Comparison of ENCODE assay signal across 1 cellular context in the genomic region with DNA sequence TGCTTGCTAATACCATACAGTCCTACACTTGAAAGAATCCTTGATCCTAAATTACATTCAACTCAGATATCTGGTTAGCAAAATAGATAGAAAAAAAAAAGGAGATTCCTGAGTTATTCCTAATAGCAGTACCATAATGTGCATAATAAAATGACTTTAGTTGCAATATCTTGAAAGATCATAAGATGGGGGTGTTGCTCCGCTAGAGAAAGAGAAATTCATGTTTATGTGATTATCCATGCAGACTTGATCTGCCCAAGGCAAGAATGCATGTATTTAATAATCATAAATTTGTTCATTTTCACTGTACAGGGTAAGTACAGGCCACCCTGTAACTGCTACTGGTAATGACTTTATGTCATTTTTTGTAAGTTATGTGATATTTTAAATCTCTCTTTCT.
TF ChIP-seq lines count a peak whose summit lies in the region.

No MANE protein-coding gene starts in this region.

TF ChIP-seq in SK-N-SH, 30 proteins besides CTCF, POLR2A, EP300 and RAD21:
- TF ChIP-seq, protein P1, sequence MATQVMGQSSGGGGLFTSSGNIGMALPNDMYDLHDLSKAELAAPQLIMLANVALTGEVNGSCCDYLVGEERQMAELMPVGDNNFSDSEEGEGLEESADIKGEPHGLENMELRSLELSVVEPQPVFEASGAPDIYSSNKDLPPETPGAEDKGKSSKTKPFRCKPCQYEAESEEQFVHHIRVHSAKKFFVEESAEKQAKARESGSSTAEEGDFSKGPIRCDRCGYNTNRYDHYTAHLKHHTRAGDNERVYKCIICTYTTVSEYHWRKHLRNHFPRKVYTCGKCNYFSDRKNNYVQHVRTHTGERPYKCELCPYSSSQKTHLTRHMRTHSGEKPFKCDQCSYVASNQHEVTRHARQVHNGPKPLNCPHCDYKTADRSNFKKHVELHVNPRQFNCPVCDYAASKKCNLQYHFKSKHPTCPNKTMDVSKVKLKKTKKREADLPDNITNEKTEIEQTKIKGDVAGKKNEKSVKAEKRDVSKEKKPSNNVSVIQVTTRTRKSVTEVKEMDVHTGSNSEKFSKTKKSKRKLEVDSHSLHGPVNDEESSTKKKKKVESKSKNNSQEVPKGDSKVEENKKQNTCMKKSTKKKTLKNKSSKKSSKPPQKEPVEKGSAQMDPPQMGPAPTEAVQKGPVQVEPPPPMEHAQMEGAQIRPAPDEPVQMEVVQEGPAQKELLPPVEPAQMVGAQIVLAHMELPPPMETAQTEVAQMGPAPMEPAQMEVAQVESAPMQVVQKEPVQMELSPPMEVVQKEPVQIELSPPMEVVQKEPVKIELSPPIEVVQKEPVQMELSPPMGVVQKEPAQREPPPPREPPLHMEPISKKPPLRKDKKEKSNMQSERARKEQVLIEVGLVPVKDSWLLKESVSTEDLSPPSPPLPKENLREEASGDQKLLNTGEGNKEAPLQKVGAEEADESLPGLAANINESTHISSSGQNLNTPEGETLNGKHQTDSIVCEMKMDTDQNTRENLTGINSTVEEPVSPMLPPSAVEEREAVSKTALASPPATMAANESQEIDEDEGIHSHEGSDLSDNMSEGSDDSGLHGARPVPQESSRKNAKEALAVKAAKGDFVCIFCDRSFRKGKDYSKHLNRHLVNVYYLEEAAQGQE (IDR thresholded peaks at IDR 0.05; ENCODE audit: low read depth, low read length) = no peak
- no peak for TF ChIP-seq FOSL2 (IDR thresholded peaks at IDR 0.05; ENCODE audit: borderline replicate concordance, low read depth)
- peak; percentile 46; the same call in 1 of the 2 replicates for TF ChIP-seq SMC3 (IDR thresholded peaks at IDR 0.05; ENCODE audit: low read depth, low read length)
- TF ChIP-seq, protein P2, sequence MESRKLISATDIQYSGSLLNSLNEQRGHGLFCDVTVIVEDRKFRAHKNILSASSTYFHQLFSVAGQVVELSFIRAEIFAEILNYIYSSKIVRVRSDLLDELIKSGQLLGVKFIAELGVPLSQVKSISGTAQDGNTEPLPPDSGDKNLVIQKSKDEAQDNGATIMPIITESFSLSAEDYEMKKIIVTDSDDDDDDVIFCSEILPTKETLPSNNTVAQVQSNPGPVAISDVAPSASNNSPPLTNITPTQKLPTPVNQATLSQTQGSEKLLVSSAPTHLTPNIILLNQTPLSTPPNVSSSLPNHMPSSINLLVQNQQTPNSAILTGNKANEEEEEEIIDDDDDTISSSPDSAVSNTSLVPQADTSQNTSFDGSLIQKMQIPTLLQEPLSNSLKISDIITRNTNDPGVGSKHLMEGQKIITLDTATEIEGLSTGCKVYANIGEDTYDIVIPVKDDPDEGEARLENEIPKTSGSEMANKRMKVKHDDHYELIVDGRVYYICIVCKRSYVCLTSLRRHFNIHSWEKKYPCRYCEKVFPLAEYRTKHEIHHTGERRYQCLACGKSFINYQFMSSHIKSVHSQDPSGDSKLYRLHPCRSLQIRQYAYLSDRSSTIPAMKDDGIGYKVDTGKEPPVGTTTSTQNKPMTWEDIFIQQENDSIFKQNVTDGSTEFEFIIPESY (IDR thresholded peaks at IDR 0.05; ENCODE audit: borderline replicate concordance, low read depth) = no peak
- TF ChIP-seq USF1 (IDR thresholded peaks at IDR 0.05; ENCODE audit: borderline replicate concordance, low read depth) = no peak
- no peak for TF ChIP-seq SIN3A (IDR thresholded peaks at IDR 0.05; ENCODE audit: borderline replicate concordance, low read depth, low read length)
- no peak for TF ChIP-seq POLR2AphosphoS5 (IDR thresholded peaks at IDR 0.05; ENCODE audit: low read depth, low read length)
- TF ChIP-seq, protein P3, sequence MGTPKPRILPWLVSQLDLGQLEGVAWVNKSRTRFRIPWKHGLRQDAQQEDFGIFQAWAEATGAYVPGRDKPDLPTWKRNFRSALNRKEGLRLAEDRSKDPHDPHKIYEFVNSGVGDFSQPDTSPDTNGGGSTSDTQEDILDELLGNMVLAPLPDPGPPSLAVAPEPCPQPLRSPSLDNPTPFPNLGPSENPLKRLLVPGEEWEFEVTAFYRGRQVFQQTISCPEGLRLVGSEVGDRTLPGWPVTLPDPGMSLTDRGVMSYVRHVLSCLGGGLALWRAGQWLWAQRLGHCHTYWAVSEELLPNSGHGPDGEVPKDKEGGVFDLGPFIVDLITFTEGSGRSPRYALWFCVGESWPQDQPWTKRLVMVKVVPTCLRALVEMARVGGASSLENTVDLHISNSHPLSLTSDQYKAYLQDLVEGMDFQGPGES (IDR thresholded peaks at IDR 0.05; ENCODE audit: low read depth, low read length) = no peak
- no peak for TF ChIP-seq NRF1 (IDR thresholded peaks at IDR 0.05; ENCODE audit: low read depth, low read length)
- TF ChIP-seq ELF1 (IDR thresholded peaks at IDR 0.05) = no peak
- TF ChIP-seq, protein P4, sequence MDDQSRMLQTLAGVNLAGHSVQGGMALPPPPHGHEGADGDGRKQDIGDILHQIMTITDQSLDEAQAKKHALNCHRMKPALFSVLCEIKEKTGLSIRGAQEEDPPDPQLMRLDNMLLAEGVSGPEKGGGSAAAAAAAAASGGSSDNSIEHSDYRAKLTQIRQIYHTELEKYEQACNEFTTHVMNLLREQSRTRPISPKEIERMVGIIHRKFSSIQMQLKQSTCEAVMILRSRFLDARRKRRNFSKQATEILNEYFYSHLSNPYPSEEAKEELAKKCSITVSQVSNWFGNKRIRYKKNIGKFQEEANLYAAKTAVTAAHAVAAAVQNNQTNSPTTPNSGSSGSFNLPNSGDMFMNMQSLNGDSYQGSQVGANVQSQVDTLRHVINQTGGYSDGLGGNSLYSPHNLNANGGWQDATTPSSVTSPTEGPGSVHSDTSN (IDR thresholded peaks at IDR 0.05) = no peak
- no peak for TF ChIP-seq YY1 (IDR thresholded peaks at IDR 0.05; ENCODE audit: low read depth)
- peak; percentile 59; the same call in 1 of the 2 replicates for TF ChIP-seq RCOR1 (IDR thresholded peaks at IDR 0.05; ENCODE audit: low read length)
- no peak for TF ChIP-seq TAF1 (IDR thresholded peaks at IDR 0.05; ENCODE audit: borderline replicate concordance, low read depth, low read length)
- peak; percentile 29 for TF ChIP-seq CHD2 (IDR thresholded peaks at IDR 0.05; ENCODE audit: low read length, partially characterized antibody)
